Comparison of ENCODE assay signal across 7 cellular contexts in genomic region chr13:51614350-51614786, GRCh38. TPM values are rescaled to one million over a fixed set of nuclear protein-coding genes. Genes with fewer than 3 reads are reported as not detected.
A peak's percentile ranks its signal among the peaks of the same experiment; 100 is the strongest.
DNase-seq lines count a peak whose midpoint lies in the region; ATAC-seq and TF ChIP-seq lines count a peak whose summit lies in the region.

No MANE protein-coding gene starts in this region.

- H3K36me3 ChIP-seq in sigmoid colon, result no peaks in the 10 kb centered on the region

- intact Hi-C loops in left colon (cut with DNase I, micrococcal nuclease), result no loop called here
- intact Hi-C loops in sigmoid colon (cut with DNase I), result no loop called here

- H3K4me3 ChIP-seq in sigmoid colon, result no peak overlapping the region

- 47 to 78% methylated on average over 8 of the region's 8 CpGs for WGBS in sigmoid colon, 2 donors

- TF ChIP-seq EP300 in sigmoid colon (IDR thresholded peaks at IDR 0.05), result no peak

- ATAC-seq in GM18867 (IDR thresholded peaks at IDR 0.05; ENCODE audit: unreplicated experiment) (peak; percentile 95), HG02870 (IDR thresholded peaks at IDR 0.05; ENCODE audit: unreplicated experiment) (peak; percentile 86), left colon (peak; percentile 38)

- no peak overlapping the region for H3K27ac ChIP-seq in sigmoid colon

- no peaks in the 10 kb centered on the region for H3K9me3 ChIP-seq in sigmoid colon

- H3K27me3 ChIP-seq in sigmoid colon, result no peaks in the 10 kb centered on the region

- TF ChIP-seq CTCF in sigmoid colon (IDR thresholded peaks at IDR 0.05), result no peak

- H3K4me1 ChIP-seq in sigmoid colon, result peaks cover 0 to 10% (median 6%) of the 10 kb centered on the region in 4 donors

- DNase-seq in NCI-H524 treated with DMSO at 0.1 percent for 48 hours (lab: John Stamatoyannopoulos, UW) (peak; percentile 79), activated T-helper 1 cell treated with Interleukin-2 at 50 U/mL for 16 hours (ENCODE audit: low read depth) (peak; percentile 2), left colon (peak; percentile 16 to 29), sigmoid colon (no peak)
- peak; percentile 9 for DNase-seq in stimulated activated CD8-positive, alpha-beta memory T cell treated with anti-CD3 and anti-CD28 coated beads, Interleukin-15, amount 100 ng/mL, for 1 hour (ENCODE audit: low read depth)

- TF ChIP-seq POLR2A in sigmoid colon (IDR thresholded peaks at IDR 0.05), result no peak

RNA-seq across cellular contexts. Expression of gene WDFY2, which starts 30.1 kb away (rescaled TPM):
- total RNA-seq in left colon (1 to 10 TPM; 4.2 to 4.7 TPM), sigmoid colon (10 to 100 TPM in 2 of 4 donors, 1 to 10 TPM in 2; 7.3 to 18.3 (median 9.9) TPM)
- 1 to 10 TPM in 1 of 3 donors, under 1 TPM in 2; 0.60 to 2.7 (median 0.92) TPM for polyA plus RNA-seq in sigmoid colon

Comparison
In these comparisons a context has a peak if more than half of its experiments do, and no peak if none do; other contexts are left out.
1. ATAC-seq: peak in every context shown above with its lines; median percentile 95 in GM18867; 86 in HG02870; 38 in left colon.